1 cellular context compared by ENCODE assay signal in genomic region chr22:22576244-22576988, GRCh38.
TF ChIP-seq lines count a peak whose summit lies in the region.

No MANE protein-coding gene starts in this region.

TF ChIP-seq in GM12878, 131 proteins besides CTCF, POLR2A, EP300 and RAD21 (continued from another document):
- TF ChIP-seq SMC3 (IDR thresholded peaks at IDR 0.05; ENCODE audit: borderline replicate concordance, low read length): peak; percentile 42; the same call in 1 of the 2 replicates
TF ChIP-seq in GM12878: peak in this region for 1.
